10 cellular contexts compared by ENCODE assay signal in the genomic region with DNA sequence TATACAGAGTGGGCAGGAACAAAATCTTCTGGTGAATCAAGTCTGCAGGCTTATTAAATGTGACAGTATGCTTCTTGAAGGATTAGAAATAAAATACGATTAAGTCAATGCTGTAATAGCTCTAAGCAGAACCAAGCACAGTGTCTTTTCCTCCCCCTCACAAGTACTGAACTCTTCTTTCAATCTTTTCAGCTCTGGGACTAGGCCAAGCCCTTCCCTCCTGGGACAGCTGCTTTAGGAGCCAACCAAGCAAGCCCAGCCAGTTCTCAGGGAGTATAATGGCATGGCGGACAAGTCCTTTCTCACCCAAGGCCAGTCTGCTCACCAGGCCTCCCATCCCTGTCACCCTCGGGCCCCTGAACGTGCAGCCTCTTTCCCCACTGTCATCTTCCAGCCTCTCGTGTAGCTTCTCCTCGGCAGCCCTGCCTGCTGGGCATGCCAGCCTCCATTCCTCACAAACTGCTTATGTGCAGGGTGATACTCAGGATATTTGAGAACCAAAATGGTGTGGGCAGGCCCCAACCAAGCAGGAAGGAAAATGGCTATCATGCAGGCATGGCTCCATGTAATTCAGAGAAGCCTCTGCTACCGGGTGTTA. TPM values are rescaled to one million over a fixed set of nuclear protein-coding genes. Genes with fewer than 3 reads are reported as not detected.
DNase-seq lines count a peak whose midpoint lies in the region; ATAC-seq and TF ChIP-seq lines count a peak whose summit lies in the region.
"Had no signal": no experiment of that assay in that cellular context is flagged by ENCODE, and none has a peak within 500 bp of the region (broad histone marks: within the 10 kb centered on the region; RNA-seq: fewer than 3 reads in every experiment).

No MANE protein-coding gene starts in this region.

- no peaks in the 10 kb centered on the region for H3F3A ChIP-seq in OCI-LY1 (ENCODE audit: insufficient read depth, low read length)

- no peaks in the 10 kb centered on the region for H3K9me2 ChIP-seq in OCI-LY1 (ENCODE audit: low read depth, low read length)

- H3K79me2 ChIP-seq in OCI-LY1 (ENCODE audit: insufficient read depth, low read length) = no peaks in the 10 kb centered on the region

- intact Hi-C loops in gastrocnemius medialis (cut with DNase I; ENCODE audit: low total_unique reads) = no loop called here

- no peaks in the 10 kb centered on the region for H3K36me3 ChIP-seq in OCI-LY1 (ENCODE audit: insufficient read depth, low read length)
- H3K36me3 ChIP-seq in gastrocnemius medialis = no peaks in the 10 kb centered on the region

- H3K4me1 ChIP-seq in OCI-LY1 (ENCODE audit: insufficient read depth, low read length, severe bottlenecking) (peaks cover 22% of the 10 kb centered on the region), gastrocnemius medialis (peaks cover 13 to 16% of the 10 kb centered on the region in 2 donors)

- ATAC-seq in gastrocnemius medialis (peak; percentile 32 to 48), GM21576 (IDR thresholded peaks at IDR 0.05; ENCODE audit: unreplicated experiment) (no peak), HG03196 (IDR thresholded peaks at IDR 0.05; ENCODE audit: unreplicated experiment) (no peak)

- TF ChIP-seq POLR2A in gastrocnemius medialis (IDR thresholded peaks at IDR 0.05) = no peak

- H4K20me1 ChIP-seq in OCI-LY1 (ENCODE audit: insufficient read depth, low read length) = no peaks in the 10 kb centered on the region

- TF ChIP-seq CTCF in OCI-LY1 (IDR thresholded peaks at IDR 0.05; ENCODE audit: low read length) (no peak), fibroblast of pulmonary artery (IDR thresholded peaks at IDR 0.05; ENCODE audit: low read length, missing control alignments) (no peak), gastrocnemius medialis (IDR thresholded peaks at IDR 0.05 in 4 of 5, conservative IDR thresholded peaks at IDR 0.05 in 1 of 5) (no peak)

- H3K9ac ChIP-seq in OCI-LY1 (ENCODE audit: low read length) = no peak overlapping the region

- no peak overlapping the region for H2AFZ ChIP-seq in OCI-LY1 (ENCODE audit: low read length)

- peak overlapping the region; percentile 64 for H3K27ac ChIP-seq in OCI-LY1 (ENCODE audit: low read depth, low read length, poor library complexity, severe bottlenecking)
- peak overlapping the region in 3 of 4 donors; percentile 4 to 22 (median 20) for H3K27ac ChIP-seq in gastrocnemius medialis

- no peak overlapping the region for H3K4me2 ChIP-seq in OCI-LY1 (ENCODE audit: low read length)

- H3K4me3 ChIP-seq in OCI-LY1 (ENCODE audit: low read depth, low read length, poor library complexity, severe bottlenecking) (no peak overlapping the region), fibroblast of pulmonary artery (replicated peaks; ENCODE audit: low read depth, low read length) (no peak overlapping the region), gastrocnemius medialis (no peak overlapping the region)

- no peaks in the 10 kb centered on the region for H3K9me3 ChIP-seq in OCI-LY1 (ENCODE audit: low read length)
- no peaks in the 10 kb centered on the region for H3K9me3 ChIP-seq in gastrocnemius medialis

- H3K27me3 ChIP-seq in OCI-LY1 (ENCODE audit: insufficient read depth, low read length) (no peaks in the 10 kb centered on the region), gastrocnemius medialis (no peaks in the 10 kb centered on the region)

- in situ Hi-C loops in gastrocnemius medialis (cut with MboI; ENCODE audit: low sequenced_read_pairs in 4 of 4) = loop anchor here in 1 of 4 donors (25.0 kb wide), 1 partner anchor 286 kb away; no protein-coding TSS in a partner anchor

- peak; percentile 21 for DNase-seq in DMS79 treated with DMSO at 0.1 percent for 48 hours (lab: John Stamatoyannopoulos, UW)
- DNase-seq in fibroblast of pulmonary artery (ENCODE audit: low read depth) = peak; percentile 49
- DNase-seq in gastrocnemius medialis = no peak
- DNase-seq in DMS153 treated with DMSO at 0.1 percent for 48 hours (lab: John Stamatoyannopoulos, UW; ENCODE audit: unreplicated experiment) = no peak
- DNase-seq: GDM1 had no signal

RNA-seq across cellular contexts. Expression of a gene that starts 8.4 kb away (rescaled TPM):
- total RNA-seq in gastrocnemius medialis = 100 to 1,000 TPM in 3 of 4 donors, 10 to 100 TPM in 1; 80.6 to 133 (median 108) TPM

RNA-seq across cellular contexts. Expression of a gene that starts 32.3 kb away (rescaled TPM):
- total RNA-seq in gastrocnemius medialis = 100 to 1,000 TPM; 602 to 801 (median 626) TPM
- total RNA-seq: kidney epithelial cell; T-helper 2 cell treated with Interferon-gamma antibody and Interleukin-4, amounts not matched to agents 100 ng/mL and 5 ng/mL, for 36 hours had no signal

Comparison
In these comparisons a context has a peak if more than half of its experiments do, and no peak if none do; other contexts are left out.
1. DNase-seq: peak in DMS79 treated with DMSO at 0.1 percent for 48 hours (single experiment) and fibroblast of pulmonary artery (single experiment); none in gastrocnemius medialis (0 of 2) and DMS153 treated with DMSO at 0.1 percent for 48 hours (single experiment).
2. ATAC-seq: peak in gastrocnemius medialis (2 of 2); none in GM21576 (single experiment) and HG03196 (single experiment).